Comparison of ENCODE assay signal across 8 cellular contexts in genomic region chr5:7868773-7869473, GRCh38. TPM values are rescaled to one million over a fixed set of nuclear protein-coding genes. Genes with fewer than 3 reads are reported as not detected.
DNase-seq lines count a peak whose midpoint lies in the region; ATAC-seq and TF ChIP-seq lines count a peak whose summit lies in the region.

FASTKD3 (minus strand) TSS chr5:7869031; CDS start chr5:7868083, 948 bp downstream.
MTRR (plus strand) TSS chr5:7869148; CDS start chr5:7870795, 1,647 bp downstream.

- DNase-seq in ACHN (peak; percentile 92), NCI-H2227 (lab: John Stamatoyannopoulos, UW; ENCODE audit: unreplicated experiment) (peak; percentile 95), WERI-Rb-1 (peak; percentile 97), mammary epithelial cell (peak; percentile 89), iPS-NIHi7 (ENCODE audit: extremely low spot score) (peak; percentile 97), smooth muscle cell of the brain vasculature (ENCODE audit: low read depth, low spot score) (peak; percentile 78)

- in situ Hi-C loops in ACHN (cut with HindIII; ENCODE audit: low pct_ligation_motif_present, low pct_unique_long_range_greater_than_20kb, low sequenced_read_pairs) (no loop called here), mammary epithelial cell (cut with MboI; ENCODE audit: low sequenced_read_pairs in 2 of 2) (loop anchor here in 1 of 2 donors (25.0 kb wide), 1 partner anchor 1107 kb away; no protein-coding TSS in a partner anchor)

- H4K20me1 ChIP-seq in mammary epithelial cell (ENCODE audit: insufficient read depth, low read length): no peaks in the 10 kb centered on the region

- no peaks in the 10 kb centered on the region for H3K9me3 ChIP-seq in WERI-Rb-1 (ENCODE audit: severe bottlenecking)
- H3K9me3 ChIP-seq in mammary epithelial cell (replicated peaks; ENCODE audit: insufficient read depth, low read length): no peaks in the 10 kb centered on the region

- H3K4me1 ChIP-seq in mammary epithelial cell (ENCODE audit: insufficient read depth, low read length): peaks cover 16% of the 10 kb centered on the region

- intact Hi-C loops in mammary epithelial cell (cut with micrococcal nuclease): loop anchor here (1.0 to 5.0 kb wide), 2 partner anchors 33 to 1237 kb away; partner anchors contain the start of genes NSUN2 and SRD5A1

- peak within 1 kb of the TSS; percentile 98 for H2AFZ ChIP-seq in mammary epithelial cell (ENCODE audit: low read depth, low read length)

- ATAC-seq in GM18873 (IDR thresholded peaks at IDR 0.05; ENCODE audit: low FRiP score, unreplicated experiment): peak; percentile 93
- peak; percentile 98 for ATAC-seq in HG03139 (IDR thresholded peaks at IDR 0.05; ENCODE audit: unreplicated experiment)

- H3K27me3 ChIP-seq in WERI-Rb-1 (ENCODE audit: insufficient read depth, low read depth, severe bottlenecking) (no peaks in the 10 kb centered on the region), mammary epithelial cell (ENCODE audit: insufficient read depth, low read length) (no peaks in the 10 kb centered on the region)

- no peak for TF ChIP-seq CTCF in WERI-Rb-1 (IDR thresholded peaks at IDR 0.05; ENCODE audit: low read depth, low read length)
- no peak for TF ChIP-seq CTCF in mammary epithelial cell (conservative IDR thresholded peaks at IDR 0.05 in 1 of 2, IDR thresholded peaks at IDR 0.05 in 1 of 2; ENCODE audit: extremely low read depth in 1 of 2, insufficient read depth in 1 of 2, low read depth in 1 of 2, low read length in 2 of 2)

- H3K4me3 ChIP-seq in WERI-Rb-1 (ENCODE audit: low read depth, low read length) (peak within 1 kb of the TSS; percentile 97), mammary epithelial cell (replicated peaks in 1 of 3; ENCODE audit: insufficient read depth in 1 of 3, low read depth in 2 of 3, low read length in 3 of 3) (peak within 1 kb of the TSS; percentile 87 to 97 (median 92))

- peak within 1 kb of the TSS; percentile 82 for H3K9ac ChIP-seq in mammary epithelial cell (ENCODE audit: insufficient read depth, low read length)

- H3K27ac ChIP-seq in WERI-Rb-1 (peak within 1 kb of the TSS; percentile 85), mammary epithelial cell (ENCODE audit: insufficient read depth, low read depth, low read length) (peak within 1 kb of the TSS; percentile 74)

- H3K79me2 ChIP-seq in mammary epithelial cell (ENCODE audit: insufficient read depth, low read length): peaks cover 92% of the 10 kb centered on the region

- BruUV-seq in mammary epithelial cell (replicated peaks; lab: Mats Ljungman, UMichigan): no TSS peak

- peak within 1 kb of the TSS; percentile 83 for H3K4me2 ChIP-seq in mammary epithelial cell (ENCODE audit: insufficient read depth, low read depth, low read length)

- H3K36me3 ChIP-seq in WERI-Rb-1: peaks cover 69% of the 10 kb centered on the region
- H3K36me3 ChIP-seq in mammary epithelial cell (ENCODE audit: insufficient read depth, low read length): peaks cover 4% of the 10 kb centered on the region

- no CpG with 5 or more reads among the region's 83 CpGs for WGBS in mammary epithelial cell (ENCODE audit: low coverage, missing lambda C conversion rate)

- dilution Hi-C loops in mammary epithelial cell (cut with HindIII; ENCODE audit: low sequenced_read_pairs): no loop called here

- CTCF ChIA-PET in mammary epithelial cell (lab: Charles Lee; ENCODE audit: low non-redundant PET): interaction anchor here (0.5 to 0.7 kb wide), 2 partner anchors 18 to 28 kb away, joined by 3 to 5 read pairs; no protein-coding TSS in a partner anchor

RNA-seq across cellular contexts. Expression of gene FASTKD3, which starts in this region (rescaled TPM):
- 10 to 100 TPM in 1 of 2 donors, 1 to 10 TPM in 1; 7.5 to 18.0 TPM for total RNA-seq in mammary epithelial cell
- polyA plus RNA-seq in mammary epithelial cell: 8.4 TPM
- 15.0 TPM for polyA minus RNA-seq in mammary epithelial cell

RNA-seq across cellular contexts. Expression of gene MTRR, which starts in this region (rescaled TPM):
- total RNA-seq in mammary epithelial cell: 10 to 100 TPM; 36.3 to 52.9 TPM
- 39.0 TPM for polyA plus RNA-seq in mammary epithelial cell
- 121 TPM for polyA minus RNA-seq in mammary epithelial cell

Comparison
In these comparisons a context has a peak if more than half of its experiments do, and no peak if none do; other contexts are left out.
1. Peak in every context shown above with its lines: DNase-seq, ATAC-seq, H3K4me3 ChIP-seq and H3K27ac ChIP-seq.